In the genomic region with DNA sequence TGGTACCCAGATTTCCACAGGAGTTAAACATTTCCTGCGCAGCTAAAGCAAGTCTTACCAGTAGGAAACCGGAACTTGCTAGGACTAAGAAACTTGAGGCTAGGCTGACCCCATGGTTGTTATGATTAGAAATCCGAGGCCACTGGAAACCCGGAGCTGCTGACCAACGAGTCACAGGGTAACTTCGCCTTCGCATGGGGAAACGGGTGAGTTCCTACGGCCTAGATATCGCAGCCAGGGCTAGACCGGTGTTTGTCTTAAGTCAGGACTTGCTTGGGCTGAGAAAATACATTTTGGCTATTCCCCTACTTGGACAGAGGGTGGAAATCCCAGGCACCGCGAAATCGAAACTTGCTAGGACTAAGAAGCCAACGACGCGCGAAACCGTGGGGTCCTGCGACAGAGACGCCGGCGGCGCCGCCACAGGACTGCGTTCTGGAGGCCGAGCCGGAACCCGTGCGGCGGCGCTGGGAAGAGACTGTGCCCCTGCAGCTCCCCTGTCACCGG, we compare ENCODE assay signal across 8 cellular contexts. TPM values are rescaled to one million over a fixed set of nuclear protein-coding genes. Genes with fewer than 3 reads are reported as not detected.
DNase-seq lines count a peak whose midpoint lies in the region; ATAC-seq and TF ChIP-seq lines count a peak whose summit lies in the region.

No MANE protein-coding gene starts in this region.

- peaks cover 70% of the 10 kb centered on the region for H3F3A ChIP-seq in neural progenitor cell (ENCODE audit: low read depth)

- H3K4me1 Mint-ChIP-seq in activated CD8-positive, alpha-beta T cell treated with anti-CD3 and anti-CD28 coated beads, Interleukin-2, amount 10 ng/mL, durations not matched to agents 7 days and 5 days (ENCODE audit: low read depth): peaks cover 34% of the 10 kb centered on the region
- peaks cover 51% of the 10 kb centered on the region for H3K4me1 Mint-ChIP-seq in neural progenitor cell

- H3K27me3 Mint-ChIP-seq in activated CD8-positive, alpha-beta T cell treated with anti-CD3 and anti-CD28 coated beads, Interleukin-2, amount 10 ng/mL, durations not matched to agents 7 days and 5 days (ENCODE audit: low read depth): no peaks in the 10 kb centered on the region
- peaks cover 81% of the 10 kb centered on the region for H3K27me3 Mint-ChIP-seq in neural progenitor cell (ENCODE audit: insufficient read depth, low read depth)

- H3K9me3 Mint-ChIP-seq in activated CD8-positive, alpha-beta T cell treated with anti-CD3 and anti-CD28 coated beads, Interleukin-2, amount 10 ng/mL, durations not matched to agents 7 days and 5 days (ENCODE audit: insufficient read depth): no peaks in the 10 kb centered on the region
- H3K9me3 Mint-ChIP-seq in neural progenitor cell: no peaks in the 10 kb centered on the region

- ATAC-seq in GM18909 (IDR thresholded peaks at IDR 0.05; ENCODE audit: poor library complexity, unreplicated experiment): peak; percentile 21
- peak; percentile 14 for ATAC-seq in HG03139 (IDR thresholded peaks at IDR 0.05; ENCODE audit: unreplicated experiment)
- ATAC-seq in activated CD8-positive, alpha-beta T cell treated with anti-CD3 and anti-CD28 coated beads, Interleukin-2, amount 10 ng/mL, durations not matched to agents 7 days and 5 days: peak; percentile 26

- peaks cover 97% of the 10 kb centered on the region for H3K27me3 ChIP-seq in neural progenitor cell

- H3K27ac Mint-ChIP-seq in activated CD8-positive, alpha-beta T cell treated with anti-CD3 and anti-CD28 coated beads, Interleukin-2, amount 10 ng/mL, durations not matched to agents 7 days and 5 days: peak overlapping the region; percentile 100
- H3K27ac Mint-ChIP-seq in neural progenitor cell: no peak overlapping the region

- peak overlapping the region; percentile 74 for H3K4me2 ChIP-seq in neural progenitor cell

- H3K4me3 Mint-ChIP-seq in activated CD8-positive, alpha-beta T cell treated with anti-CD3 and anti-CD28 coated beads, Interleukin-2, amount 10 ng/mL, durations not matched to agents 7 days and 5 days: peak overlapping the region; percentile 93
- H3K4me3 Mint-ChIP-seq in neural progenitor cell: peak overlapping the region; percentile 86

- H3K36me3 ChIP-seq in neural progenitor cell: no peaks in the 10 kb centered on the region

- no peak overlapping the region for H3K27ac ChIP-seq in neural progenitor cell

- CTCF ChIA-PET in activated CD8-positive, alpha-beta T cell treated with anti-CD3 and anti-CD28 coated beads, Interleukin-2, amount 10 ng/mL, durations not matched to agents 7 days and 5 days (lab: Charles Lee): interaction anchor here (0.6 to 3.2 kb wide), 25 partner anchors 12 to 1209 kb away, joined by 3 to 81 read pairs (median 6); a partner anchor contains a TSS

- peaks cover 39% of the 10 kb centered on the region for H3K36me3 Mint-ChIP-seq in activated CD8-positive, alpha-beta T cell treated with anti-CD3 and anti-CD28 coated beads, Interleukin-2, amount 10 ng/mL, durations not matched to agents 7 days and 5 days (ENCODE audit: low read depth)
- H3K36me3 Mint-ChIP-seq in neural progenitor cell: no peaks in the 10 kb centered on the region

- H3K9me3 ChIP-seq in neural progenitor cell (ENCODE audit: low read depth): no peaks in the 10 kb centered on the region

- H3K4me1 ChIP-seq in neural progenitor cell: peaks cover 20% of the 10 kb centered on the region

- peak overlapping the region; percentile 47 for H3K4me3 ChIP-seq in neural progenitor cell

- H4K20me1 ChIP-seq in neural progenitor cell (ENCODE audit: low read depth): peaks cover 86% of the 10 kb centered on the region

- H3K79me2 ChIP-seq in neural progenitor cell (ENCODE audit: low read depth): no peaks in the 10 kb centered on the region

- POLR2A ChIA-PET in activated CD8-positive, alpha-beta T cell treated with anti-CD3 and anti-CD28 coated beads, Interleukin-2, amount 10 ng/mL, durations not matched to agents 7 days and 5 days (lab: Charles Lee): interaction anchor here (0.7 to 8.1 kb wide), 25 partner anchors 8 to 514 kb away, joined by 3 to 532 read pairs (median 5); a partner anchor contains a TSS

- TF ChIP-seq CTCF in neural progenitor cell (IDR thresholded peaks at IDR 0.05): no peak

- peak overlapping the region; percentile 68 for H2AFZ ChIP-seq in neural progenitor cell (replicated peaks)

- DNase-seq in AML-193 (lab: John Stamatoyannopoulos, UW): peak; percentile 70 to 83
- DNase-seq in NCI-H526 (lab: John Stamatoyannopoulos, UW): peak; percentile 88 to 94
- no peak for DNase-seq in activated CD8-positive, alpha-beta T cell treated with anti-CD3 and anti-CD28 coated beads, Interleukin-2, amount 10 ng/mL, durations not matched to agents 7 days and 5 days
- DNase-seq in foreskin melanocyte: peak; percentile 63
- no peak for DNase-seq in neural progenitor cell (ENCODE audit: low spot score)
- DNase-seq in GF-D8 (lab: John Stamatoyannopoulos, UW): no peak

- H3K9ac ChIP-seq in neural progenitor cell: no peak overlapping the region

RNA-seq across cellular contexts. Expression of a gene that starts 1.6 kb away (rescaled TPM):
- total RNA-seq in activated CD8-positive, alpha-beta T cell treated with anti-CD3 and anti-CD28 coated beads, Interleukin-2, amount 10 ng/mL, durations not matched to agents 7 days and 5 days: 10 to 100 TPM; 28.0 to 29.3 TPM
- total RNA-seq in neural progenitor cell (ENCODE audit: low replicate concordance): 0.17 and 0.74 TPM in 2 replicates

Comparison
In these comparisons a context has a peak if more than half of its experiments do, and no peak if none do; other contexts are left out.
1. DNase-seq: peak in AML-193 (2 of 2), NCI-H526 (2 of 2) and foreskin melanocyte (single experiment); none in activated CD8-positive, alpha-beta T cell treated with anti-CD3 and anti-CD28 coated beads, Interleukin-2, amount 10 ng/mL, durations not matched to agents 7 days and 5 days (single experiment), neural progenitor cell (single experiment) and GF-D8 (single experiment).
2. RNA of a gene that starts 1.6 kb away (total RNA-seq): 28.0 to 29.3 TPM in activated CD8-positive, alpha-beta T cell treated with anti-CD3 and anti-CD28 coated beads, Interleukin-2, amount 10 ng/mL, durations not matched to agents 7 days and 5 days; 0.17 to 0.74 TPM in neural progenitor cell; every median in the first group is over 10 times any median in the second.
3. Peak in every context shown above with its lines, with median percentiles within 50 percentile points of each other: ATAC-seq.